Comparison of ENCODE assay signal across 18 cellular contexts in the genomic region with DNA sequence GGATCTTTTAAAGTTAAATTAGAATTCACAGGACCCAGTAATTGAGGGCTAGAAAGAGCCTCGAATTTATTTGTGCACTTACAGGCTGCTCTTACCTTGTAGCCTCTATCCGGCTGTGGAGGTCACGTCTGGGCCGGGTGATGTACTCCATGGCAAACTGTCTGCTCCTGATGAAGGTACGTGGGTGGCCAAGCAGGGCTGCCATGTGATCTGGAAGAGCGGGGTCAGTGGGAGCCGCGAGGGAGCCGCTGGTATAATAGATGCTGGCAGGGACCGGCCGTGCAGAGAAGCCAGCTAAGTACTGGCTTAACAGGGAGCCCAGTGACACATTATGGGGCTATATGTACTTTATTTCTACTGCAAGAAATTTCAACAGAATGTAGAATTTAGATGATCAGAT. TPM values are rescaled to one million over a fixed set of nuclear protein-coding genes. Genes with fewer than 3 reads are reported as not detected.
A peak's percentile ranks its signal among the peaks of the same experiment; 100 is the strongest.
DNase-seq lines count a peak whose midpoint lies in the region; ATAC-seq and TF ChIP-seq lines count a peak whose summit lies in the region.
"Had no signal": no experiment of that assay in that cellular context is flagged by ENCODE, and none has a peak within 500 bp of the region (broad histone marks: within the 10 kb centered on the region; RNA-seq: fewer than 3 reads in every experiment).

No MANE protein-coding gene starts in this region.

- H3K4me1 ChIP-seq in CD8-positive, alpha-beta T cell (ENCODE audit: insufficient read depth, low read length): no peaks in the 10 kb centered on the region
- H3K4me1 ChIP-seq in iPS-20b (ENCODE audit: insufficient read depth, low read length) (peaks cover 5% of the 10 kb centered on the region; the same call in 1 of the 2 replicates), gastrocnemius medialis (peaks cover 31 to 35% of the 10 kb centered on the region in 2 donors)
- H3K4me1 ChIP-seq: pancreas had no signal

- H3K9me3 ChIP-seq in CD8-positive, alpha-beta T cell (ENCODE audit: low read length): no peaks in the 10 kb centered on the region
- H3K9me3 ChIP-seq in iPS-20b (ENCODE audit: insufficient read depth, low read depth, low read length): no peaks in the 10 kb centered on the region
- H3K9me3 ChIP-seq in gastrocnemius medialis: no peaks in the 10 kb centered on the region
- H3K9me3 ChIP-seq: esophagus muscularis mucosa, pancreas had no signal

- peak overlapping the region; percentile 45 for H3K27ac Mint-ChIP-seq in CD8-positive, alpha-beta T cell
- H3K27ac Mint-ChIP-seq in activated naive CD4-positive, alpha-beta T cell treated with anti-CD3 and anti-CD28 coated beads, Interleukin-2, amount 50 U/mL, for 72 hours: no peak overlapping the region

- peaks cover 67% of the 10 kb centered on the region for H3K36me3 Mint-ChIP-seq in CD8-positive, alpha-beta T cell
- peaks cover 0 to 6% of the 10 kb centered on the region in 2 donors for H3K36me3 Mint-ChIP-seq in activated naive CD4-positive, alpha-beta T cell treated with anti-CD3 and anti-CD28 coated beads, Interleukin-2, amount 50 U/mL, for 72 hours

- TF ChIP-seq POLR2A in gastrocnemius medialis (IDR thresholded peaks at IDR 0.05): no peak

- no peak overlapping the region for H3K27ac ChIP-seq in CD8-positive, alpha-beta T cell (ENCODE audit: low read depth, low read length)
- no peak overlapping the region for H3K27ac ChIP-seq in iPS-20b (ENCODE audit: low read length)
- H3K27ac ChIP-seq in gastrocnemius medialis: peak overlapping the region; percentile 75 to 86 (median 80)
- H3K27ac ChIP-seq: esophagus muscularis mucosa, pancreas, SK-N-MC had no signal

- no peak overlapping the region for H3K4me3 ChIP-seq in CD8-positive, alpha-beta T cell (ENCODE audit: low read depth, low read length)
- H3K4me3 ChIP-seq in iPS-20b (ENCODE audit: low read length): no peak overlapping the region
- peak overlapping the region in 1 of 4 donors; percentile 16 for H3K4me3 ChIP-seq in gastrocnemius medialis
- H3K4me3 ChIP-seq: esophagus muscularis mucosa, lung, pancreas, SK-N-MC, skin epidermis had no signal

- H3K27me3 Mint-ChIP-seq in CD8-positive, alpha-beta T cell (ENCODE audit: low read depth): no peaks in the 10 kb centered on the region

- intact Hi-C loops in CD8-positive, alpha-beta T cell (cut with DNase I, micrococcal nuclease): loop anchor here in 1 of 2 experiments (5.0 kb wide), 1 partner anchor 1338 kb away; no protein-coding TSS in a partner anchor
- intact Hi-C loops in gastrocnemius medialis (cut with DNase I; ENCODE audit: low total_unique reads): no loop called here

- POLR2A ChIA-PET in CD8-positive, alpha-beta T cell (lab: Charles Lee): no interaction called here

- H3K9me3 Mint-ChIP-seq in CD8-positive, alpha-beta T cell: no peaks in the 10 kb centered on the region
- H3K9me3 Mint-ChIP-seq in activated naive CD4-positive, alpha-beta T cell treated with anti-CD3 and anti-CD28 coated beads, Interleukin-2, amount 50 U/mL, for 72 hours: no peaks in the 10 kb centered on the region

- CTCF ChIA-PET in CD8-positive, alpha-beta T cell (lab: Charles Lee): interaction anchor here (1.1 to 4.8 kb wide), 3 partner anchors 18 to 190 kb away, joined by 3 to 28 read pairs (median 5); no protein-coding TSS in a partner anchor

- no peaks in the 10 kb centered on the region for H3K27me3 ChIP-seq in CD8-positive, alpha-beta T cell (ENCODE audit: insufficient read depth, low read length)
- no peaks in the 10 kb centered on the region for H3K27me3 ChIP-seq in iPS-20b (ENCODE audit: insufficient read depth, low read length)
- no peaks in the 10 kb centered on the region for H3K27me3 ChIP-seq in gastrocnemius medialis
- H3K27me3 ChIP-seq: esophagus muscularis mucosa, pancreas had no signal

- peak in 1 of 7 experiments; percentile 11 for DNase-seq in CD8-positive, alpha-beta T cell
- peak; percentile 29 for DNase-seq in cerebellum (ENCODE audit: low spot score)
- DNase-seq in gastrocnemius medialis: peak in 1 of 2 donors; percentile 59
- DNase-seq in activated naive CD4-positive, alpha-beta T cell treated with anti-CD3 and anti-CD28 coated beads, Interleukin-2, amount 50 U/mL, for 72 hours (ENCODE audit: low spot score in 2 of 2): no peak
- DNase-seq in stimulated activated CD4-positive, alpha-beta T cell treated with anti-CD3 and anti-CD28 coated beads, Interleukin-15, amount 100 ng/mL, for 24 hours: no peak
- DNase-seq: activated CD4-positive, CD25-positive, alpha-beta regulatory T cell; DND-41; NCI-H1436; NCI-H2171; NCI-H82; stimulated activated CD4-positive, alpha-beta T cell treated with anti-CD3 and anti-CD28 coated beads, Interleukin-4, amount 100 ng/mL, for 4 hours had no signal

- TF ChIP-seq CTCF in CD8-positive, alpha-beta T cell (IDR thresholded peaks at IDR 0.05): no peak
- TF ChIP-seq CTCF in gastrocnemius medialis (IDR thresholded peaks at IDR 0.05 in 4 of 5, conservative IDR thresholded peaks at IDR 0.05 in 1 of 5): no peak

- in situ Hi-C loops in gastrocnemius medialis (cut with MboI; ENCODE audit: low sequenced_read_pairs in 4 of 4): loop anchor here in 1 of 4 donors (5.0 kb wide), 1 partner anchor 38 kb away; no protein-coding TSS in a partner anchor

- no peak for ATAC-seq in CD8-positive, alpha-beta T cell
- ATAC-seq in gastrocnemius medialis: peak; percentile 39 to 51
- ATAC-seq in activated naive CD4-positive, alpha-beta T cell treated with anti-CD3 and anti-CD28 coated beads, Interleukin-2, amount 50 U/mL, for 72 hours: no peak
- no peak for ATAC-seq in GM18511 (IDR thresholded peaks at IDR 0.05; ENCODE audit: unreplicated experiment)

- peaks cover 6% of the 10 kb centered on the region for H3K4me1 Mint-ChIP-seq in CD8-positive, alpha-beta T cell (ENCODE audit: low read depth)

- H3K36me3 ChIP-seq in CD8-positive, alpha-beta T cell (ENCODE audit: insufficient read depth, low read length): peaks cover 8% of the 10 kb centered on the region
- peaks cover 6% of the 10 kb centered on the region; the same call in 1 of the 2 replicates for H3K36me3 ChIP-seq in iPS-20b (ENCODE audit: insufficient read depth, low read depth, low read length)
- peaks cover 0 to 16% of the 10 kb centered on the region in 2 donors for H3K36me3 ChIP-seq in gastrocnemius medialis

- no peak overlapping the region for H3K4me3 Mint-ChIP-seq in CD8-positive, alpha-beta T cell

- H3K9ac ChIP-seq in iPS-20b (ENCODE audit: low read depth, low read length): peak overlapping the region; percentile 27; the same call in 1 of the 2 replicates

RNA-seq across cellular contexts. Expression of gene ADI1, which starts 59.2 kb away (rescaled TPM):
- 10 to 100 TPM; 21.9 to 22.4 TPM for total RNA-seq in CD8-positive, alpha-beta T cell
- total RNA-seq in cerebellum (11.8 TPM), gastrocnemius medialis (10 to 100 TPM; 40.2 to 98.6 (median 92.3) TPM)
- 10 to 100 TPM; 29.3 to 39.3 TPM for total RNA-seq in activated naive CD4-positive, alpha-beta T cell treated with anti-CD3 and anti-CD28 coated beads, Interleukin-2, amount 50 U/mL, for 72 hours

Comparison
In these comparisons a context has a peak if more than half of its experiments do, and no peak if none do; other contexts are left out.
1. ATAC-seq: peak in gastrocnemius medialis (2 of 2); none in CD8-positive, alpha-beta T cell (single experiment), activated naive CD4-positive, alpha-beta T cell treated with anti-CD3 and anti-CD28 coated beads, Interleukin-2, amount 50 U/mL, for 72 hours (0 of 2) and GM18511 (single experiment).
2. H3K27ac ChIP-seq: peak in gastrocnemius medialis (4 of 4); none in CD8-positive, alpha-beta T cell (single experiment) and iPS-20b (single experiment).